In genomic region chr6:53544500-53545308, GRCh38 we compare ENCODE assay signal across 1 cellular context.
TF ChIP-seq lines count a peak whose summit lies in the region.

Gene GCLC, minus strand, starts transcription at chr6:53545101. Its CDS starts 456 bp downstream, at chr6:53544645.

TF ChIP-seq in GM12878, 131 proteins besides CTCF, POLR2A, EP300 and RAD21 (continued from another document and continues in another):
- TF ChIP-seq ZNF687 (IDR thresholded peaks at IDR 0.05) = peak; percentile 75; the same call in 1 of the 2 replicates
- peak; percentile 77 to 90 for TF ChIP-seq BHLHE40 (IDR thresholded peaks at IDR 0.05; ENCODE audit: borderline replicate concordance in 1 of 2, low read depth in 2 of 2, low read length in 1 of 2)
- TF ChIP-seq EZH2 (IDR thresholded peaks at IDR 0.05; ENCODE audit: borderline replicate concordance, control insufficient read depth, low read depth, low read length) = no peak
- TF ChIP-seq REST (IDR thresholded peaks at IDR 0.05; ENCODE audit: low read depth, low read length) = no peak
- peak; percentile 26; the same call in 1 of the 2 replicates for TF ChIP-seq CHD2 (IDR thresholded peaks at IDR 0.05; ENCODE audit: borderline replicate concordance, low read depth, low read length)
- TF ChIP-seq ZNF207 (IDR thresholded peaks at IDR 0.05; ENCODE audit: borderline replicate concordance) = peak; percentile 81; the same call in 1 of the 2 replicates
- TF ChIP-seq RELB (IDR thresholded peaks at IDR 0.05; ENCODE audit: low read depth) = peak; percentile 84; the same call in 1 of the 2 replicates
- TF ChIP-seq SRF (IDR thresholded peaks at IDR 0.05; ENCODE audit: low read depth in 2 of 2, low read length in 2 of 2) = peak in 1 of 2 experiments; percentile 56; a peak in 1 of 4 replicates
- TF ChIP-seq GABPA (IDR thresholded peaks at IDR 0.05; ENCODE audit: low read depth) = no peak; the same call in 1 of the 2 replicates
- no peak for TF ChIP-seq BRCA1 (IDR thresholded peaks at IDR 0.05; ENCODE audit: low read depth, low read length)
- TF ChIP-seq BACH1 (IDR thresholded peaks at IDR 0.05; ENCODE audit: borderline replicate concordance) = peak; percentile 57
- TF ChIP-seq HDGF (IDR thresholded peaks at IDR 0.05) = no peak
- no peak for TF ChIP-seq SMAD1 (IDR thresholded peaks at IDR 0.05; ENCODE audit: low read depth, partially characterized antibody)
- peak; percentile 96 for TF ChIP-seq SMARCA5 (IDR thresholded peaks at IDR 0.05)
- no peak for TF ChIP-seq HDAC6 (IDR thresholded peaks at IDR 0.05; ENCODE audit: unreplicated experiment)
- TF ChIP-seq ELK1 (IDR thresholded peaks at IDR 0.05; ENCODE audit: low read depth, low read length) = no peak
- peak; percentile 72 for TF ChIP-seq MAX (IDR thresholded peaks at IDR 0.05; ENCODE audit: low read depth, low read length)
- peak; percentile 61; the same call in 1 of the 2 replicates for TF ChIP-seq BCLAF1 (IDR thresholded peaks at IDR 0.05)
- no peak for TF ChIP-seq PBX3 (IDR thresholded peaks at IDR 0.05; ENCODE audit: insufficient replicate concordance, low read depth, low read length)
- no peak for TF ChIP-seq SIX5 (IDR thresholded peaks at IDR 0.05; ENCODE audit: low read depth, low read length, severe bottlenecking)
- no peak for TF ChIP-seq SMC3 (IDR thresholded peaks at IDR 0.05; ENCODE audit: borderline replicate concordance, low read length)
- TF ChIP-seq NFXL1 (IDR thresholded peaks at IDR 0.05; ENCODE audit: borderline replicate concordance) = peak; percentile 83; the same call in 1 of the 2 replicates
- no peak for TF ChIP-seq CHD1 (IDR thresholded peaks at IDR 0.05; ENCODE audit: low read depth, low read length)
- no peak; the same call in 1 of the 2 replicates for TF ChIP-seq ZBED1 (IDR thresholded peaks at IDR 0.05; ENCODE audit: borderline replicate concordance)
- no peak for TF ChIP-seq SUPT20H (IDR thresholded peaks at IDR 0.05; ENCODE audit: borderline replicate concordance, control insufficient read depth, low read depth, low read length)
- TF ChIP-seq MYB (IDR thresholded peaks at IDR 0.05; ENCODE audit: borderline replicate concordance, low read depth, low read length) = no peak
- no peak for TF ChIP-seq ZZZ3 (IDR thresholded peaks at IDR 0.05; ENCODE audit: control insufficient read depth, insufficient read length, low read depth)
- TF ChIP-seq HDAC2 (IDR thresholded peaks at IDR 0.05) = no peak
- no peak for TF ChIP-seq SUZ12 (IDR thresholded peaks at IDR 0.05; ENCODE audit: unreplicated experiment)
- no peak for TF ChIP-seq ZBTB11 (CRISPR knock-in tag; IDR thresholded peaks at IDR 0.05)
- no peak for TF ChIP-seq ATF7 (IDR thresholded peaks at IDR 0.05; ENCODE audit: low read depth)
- TF ChIP-seq BCL11A (IDR thresholded peaks at IDR 0.05; ENCODE audit: low read depth, low read length) = no peak
- peak in 1 of 2 experiments; percentile 85; a peak in 2 of 3 replicates for TF ChIP-seq EGR1 (IDR thresholded peaks at IDR 0.05; ENCODE audit: borderline replicate concordance in 1 of 2, low read depth in 2 of 2, low read length in 2 of 2)
- no peak for TF ChIP-seq TBL1XR1 (IDR thresholded peaks at IDR 0.05; ENCODE audit: low read depth, low read length)
- TF ChIP-seq MYC (IDR thresholded peaks at IDR 0.05; ENCODE audit: insufficient read depth, insufficient read length, insufficient replicate concordance, low read length, severe bottlenecking) = peak; percentile 78
- TF ChIP-seq RELA (IDR thresholded peaks at IDR 0.05; ENCODE audit: borderline replicate concordance, partially characterized antibody) = peak; percentile 32
- TF ChIP-seq YBX1 (IDR thresholded peaks at IDR 0.05) = no peak
- peak; percentile 86 for TF ChIP-seq KLF5 (IDR thresholded peaks at IDR 0.05; ENCODE audit: partially characterized antibody)
- no peak for TF ChIP-seq MEF2B (IDR thresholded peaks at IDR 0.05; ENCODE audit: partially characterized antibody, poor library complexity, severe bottlenecking)
- no peak for TF ChIP-seq MLLT1 (IDR thresholded peaks at IDR 0.05)
